Comparison of ENCODE assay signal across 8 cellular contexts in the genomic region with DNA sequence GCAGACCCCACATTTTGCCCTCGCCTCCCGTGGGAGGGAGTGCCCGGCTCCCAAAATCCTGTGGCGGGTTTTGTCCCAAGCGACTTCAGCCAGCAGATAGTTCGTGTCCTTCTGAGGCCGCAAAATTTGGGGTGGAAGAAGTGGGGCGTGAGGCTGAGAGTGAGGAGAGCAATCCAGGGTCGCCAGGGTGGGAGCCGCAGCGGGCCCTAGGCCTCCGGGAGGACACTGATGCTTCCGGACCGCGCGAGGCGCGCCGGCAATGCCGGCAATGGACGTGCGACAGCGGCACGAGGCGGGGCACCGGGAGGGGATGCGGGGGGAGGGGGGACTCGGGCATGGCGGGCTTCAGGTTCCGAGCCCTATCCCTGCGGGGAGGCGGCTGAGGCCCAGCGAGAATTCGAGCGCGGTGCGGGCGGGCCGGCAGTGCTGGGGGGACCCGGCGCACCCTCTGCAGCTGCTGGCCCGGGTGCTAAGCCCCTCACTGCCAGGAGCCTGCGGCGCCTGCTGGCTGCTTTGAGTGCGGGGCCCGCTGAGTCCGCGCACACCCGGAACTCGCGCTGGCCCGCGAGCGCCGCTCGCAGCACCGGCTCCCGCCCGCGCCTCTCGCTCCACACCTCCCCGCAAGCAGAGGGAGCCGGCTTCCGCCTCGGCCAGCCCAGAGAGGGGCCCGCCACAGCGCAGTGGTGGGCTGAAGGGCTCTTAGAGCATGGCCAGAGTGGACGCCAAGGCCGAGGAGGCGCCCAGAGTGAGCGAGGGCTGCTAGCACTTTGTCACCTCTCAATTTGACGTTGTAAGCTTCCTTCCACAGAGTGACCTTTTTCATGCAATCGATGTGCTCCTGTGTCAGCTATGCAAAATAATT.
DNase-seq lines count a peak whose midpoint lies in the region; ATAC-seq, FAIRE-seq and TF ChIP-seq lines count a peak whose summit lies in the region.

No MANE protein-coding gene starts in this region.

- H3K4me1 ChIP-seq in osteoblast (ENCODE audit: insufficient read depth, low read length) = peaks cover 4% of the 10 kb centered on the region
- no peaks in the 10 kb centered on the region for H3K4me1 ChIP-seq in testis

- peak overlapping the region; percentile 95 for H2AFZ ChIP-seq in osteoblast (ENCODE audit: low read length)

- H3K27me3 ChIP-seq in osteoblast (ENCODE audit: insufficient read depth, low read length) (no peaks in the 10 kb centered on the region), testis (no peaks in the 10 kb centered on the region)

- peak overlapping the region; percentile 81 for H3K4me3 ChIP-seq in SK-N-MC
- peak overlapping the region; percentile 76 for H3K4me3 ChIP-seq in osteoblast (ENCODE audit: insufficient read depth, low read length)
- H3K4me3 ChIP-seq in testis = peak overlapping the region; percentile 67 to 75

- TF ChIP-seq CTCF in osteoblast (IDR thresholded peaks at IDR 0.05; ENCODE audit: extremely low read depth, low read depth, low read length) (no peak), testis (IDR thresholded peaks at IDR 0.05) (peak in 1 of 3 experiments; percentile 97)

- H3K9me3 ChIP-seq in SK-N-MC (ENCODE audit: low read depth, low read length) (no peaks in the 10 kb centered on the region), osteoblast (ENCODE audit: low read depth, low read length) (no peaks in the 10 kb centered on the region), testis (no peaks in the 10 kb centered on the region)

- H3K9ac ChIP-seq in SK-N-MC (ENCODE audit: insufficient read length) = peak overlapping the region; percentile 20

- H3K4me1 Mint-ChIP-seq in activated naive CD4-positive, alpha-beta T cell treated with anti-CD3 and anti-CD28 coated beads, Interleukin-2, amount 50 U/mL, for 24 hours = peaks cover 38% of the 10 kb centered on the region

- 0% methylated on average over 10 to 51 of the region's 73 CpGs for WGBS in testis, 2 donors

- H3K27ac ChIP-seq in SK-N-MC (no peak overlapping the region), osteoblast (ENCODE audit: low read depth, low read length) (no peak overlapping the region), testis (peak overlapping the region; percentile 77 to 85)

- no peak for FAIRE-seq in HTR-8/SVneo (lab: Jason Lieb, UNC)

- no peaks in the 10 kb centered on the region for H4K20me1 ChIP-seq in osteoblast (ENCODE audit: insufficient read depth, low read length)

- H3K27ac Mint-ChIP-seq in activated naive CD4-positive, alpha-beta T cell treated with anti-CD3 and anti-CD28 coated beads, Interleukin-2, amount 50 U/mL, for 24 hours = peak overlapping the region; percentile 96

- DNase-seq in DMS114 treated with DMSO at 0.1 percent for 48 hours (lab: John Stamatoyannopoulos, UW; ENCODE audit: unreplicated experiment) (peak; percentile 11), HTR-8/SVneo (ENCODE audit: insufficient read length, low spot score) (peak; percentile 51), SK-N-MC (ENCODE audit: low read depth, low spot score) (no peak), head of caudate nucleus (peak; percentile 9 to 94 (median 87)), osteoblast (ENCODE audit: insufficient read length, low spot score, missing footprints) (peak; percentile 82), testis (peak; percentile 89)

- H3K9me3 Mint-ChIP-seq in activated naive CD4-positive, alpha-beta T cell treated with anti-CD3 and anti-CD28 coated beads, Interleukin-2, amount 50 U/mL, for 24 hours = no peaks in the 10 kb centered on the region

- H3K4me3 Mint-ChIP-seq in activated naive CD4-positive, alpha-beta T cell treated with anti-CD3 and anti-CD28 coated beads, Interleukin-2, amount 50 U/mL, for 24 hours = peak overlapping the region; percentile 96

- H3K36me3 ChIP-seq in SK-N-MC (ENCODE audit: insufficient read depth, low read length) (no peaks in the 10 kb centered on the region), osteoblast (ENCODE audit: insufficient read depth, low read length) (no peaks in the 10 kb centered on the region), testis (ENCODE audit: low read depth, missing control alignments) (no peaks in the 10 kb centered on the region)

- H3K79me2 ChIP-seq in osteoblast (ENCODE audit: insufficient read depth, low read length) = no peaks in the 10 kb centered on the region

- peaks cover 3% of the 10 kb centered on the region for H3K36me3 Mint-ChIP-seq in activated naive CD4-positive, alpha-beta T cell treated with anti-CD3 and anti-CD28 coated beads, Interleukin-2, amount 50 U/mL, for 24 hours

- TF ChIP-seq POLR2A in testis (IDR thresholded peaks at IDR 0.05) = no peak

- no peaks in the 10 kb centered on the region for H3K27me3 Mint-ChIP-seq in activated naive CD4-positive, alpha-beta T cell treated with anti-CD3 and anti-CD28 coated beads, Interleukin-2, amount 50 U/mL, for 24 hours

- intact Hi-C loops in head of caudate nucleus (cut with DNase I) = no loop called here
- intact Hi-C loops in testis (cut with DNase I; ENCODE audit: low total_unique reads) = no loop called here

- ATAC-seq in GM21423 (IDR thresholded peaks at IDR 0.05; ENCODE audit: unreplicated experiment) = peak; percentile 78

- H3K4me2 ChIP-seq in osteoblast (ENCODE audit: insufficient read depth, low read length) = peak overlapping the region; percentile 86

Comparison
In these comparisons a context has a peak if more than half of its experiments do, and no peak if none do; other contexts are left out.
1. H3K27ac ChIP-seq: peak in testis (2 of 2); none in SK-N-MC (single experiment) and osteoblast (single experiment).
2. Peak in every context shown above with its lines, with median percentiles within 50 percentile points of each other: H3K4me3 ChIP-seq.